24 cellular contexts compared by ENCODE assay signal in the genomic region with DNA sequence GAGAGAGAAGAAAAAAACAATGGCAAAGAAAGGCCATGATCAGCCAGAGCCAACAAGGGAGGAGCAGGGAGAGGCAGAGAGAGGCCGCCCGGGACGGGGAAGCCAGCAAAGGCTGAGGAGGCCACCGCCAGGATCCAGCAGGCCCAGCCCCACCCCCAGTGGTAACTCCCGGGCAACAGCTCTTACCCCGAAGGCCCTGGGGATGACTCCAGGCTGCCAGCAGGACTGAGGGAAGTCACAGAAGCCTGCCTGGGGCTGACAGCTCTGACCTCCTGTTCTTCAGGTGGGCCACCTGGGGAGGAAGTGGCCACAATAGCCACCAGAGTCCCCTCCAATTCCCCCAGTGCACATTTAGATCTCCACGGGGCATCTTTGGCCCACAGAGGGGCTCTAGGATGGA.
DNase-seq lines count a peak whose midpoint lies in the region; ATAC-seq and TF ChIP-seq lines count a peak whose summit lies in the region.
"Had no signal": no experiment of that assay in that cellular context is flagged by ENCODE, and none has a peak within 500 bp of the region (broad histone marks: within the 10 kb centered on the region; RNA-seq: fewer than 3 reads in every experiment).

No MANE protein-coding gene starts in this region.

- H3K4ac ChIP-seq in neuronal stem cell (ENCODE audit: low read length) = no peak overlapping the region

- no peak for TF ChIP-seq CTCF in uterus (IDR thresholded peaks at IDR 0.05)

- H3K4me3 Mint-ChIP-seq in T-helper 17 cell = peak overlapping the region; percentile 49
- H3K4me3 Mint-ChIP-seq in T-helper 2 cell treated with Interferon-gamma antibody and Interleukin-4, amounts not matched to agents 5 μg/mL and 100 μg/mL, for 36 hours = no peak overlapping the region
- H3K4me3 Mint-ChIP-seq: CD8-positive, alpha-beta T cell; HFFc6 had no signal

- H3K9me3 Mint-ChIP-seq in T-helper 2 cell treated with Interferon-gamma antibody and Interleukin-4, amounts not matched to agents 5 μg/mL and 100 μg/mL, for 36 hours = no peaks in the 10 kb centered on the region
- H3K9me3 Mint-ChIP-seq: CD8-positive, alpha-beta T cell; HFFc6 had no signal

- H3K27ac ChIP-seq in neuronal stem cell (replicated peaks; ENCODE audit: low read length) = no peak overlapping the region
- H3K27ac ChIP-seq in uterus = no peak overlapping the region
- H3K27ac ChIP-seq: A549, HL-60, PC-9, SJCRH30 had no signal

- peaks cover 61% of the 10 kb centered on the region for H3K27me3 Mint-ChIP-seq in T-helper 17 cell
- peaks cover 38% of the 10 kb centered on the region for H3K27me3 Mint-ChIP-seq in T-helper 2 cell treated with Interferon-gamma antibody and Interleukin-4, amounts not matched to agents 5 μg/mL and 100 μg/mL, for 36 hours (ENCODE audit: low read depth)

- intact Hi-C loops in uterus (cut with DNase I; ENCODE audit: low total_unique reads) = no loop called here

- peaks cover 10 to 73% (median 36%) of the 10 kb centered on the region in 3 experiments for H3K27me3 ChIP-seq in neuronal stem cell (ENCODE audit: control insufficient read depth in 3 of 3, insufficient read depth in 3 of 3, low read depth in 1 of 3, low read length in 3 of 3)
- peaks cover 0 to 4% of the 10 kb centered on the region in 2 donors for H3K27me3 ChIP-seq in uterus

- H4K8ac ChIP-seq in neuronal stem cell (ENCODE audit: low read depth, low read length) = no peak overlapping the region

- no peak overlapping the region for H3K4me2 ChIP-seq in neuronal stem cell (ENCODE audit: insufficient read depth, low read length, poor library complexity, severe bottlenecking)
- H3K4me2 ChIP-seq: A549, PC-9 had no signal

- H4K91ac ChIP-seq in neuronal stem cell (ENCODE audit: low read depth, low read length, poor library complexity) = no peak overlapping the region

- no peaks in the 10 kb centered on the region for H3K9me3 ChIP-seq in T-helper 17 cell (ENCODE audit: control insufficient read depth, low read length, poor library complexity, severe bottlenecking)
- no peaks in the 10 kb centered on the region for H3K9me3 ChIP-seq in neuronal stem cell (replicated peaks in 1 of 2; ENCODE audit: control insufficient read depth in 2 of 2, insufficient read depth in 1 of 2, low read depth in 1 of 2, low read length in 2 of 2)
- H3K9me3 ChIP-seq in uterus = no peaks in the 10 kb centered on the region
- H3K9me3 ChIP-seq: A549, Caco-2, SJCRH30 had no signal

- H2BK5ac ChIP-seq in neuronal stem cell (ENCODE audit: low read length) = peak overlapping the region; percentile 44

- no CpG with 5 or more reads among the region's 7 CpGs for WGBS in neuronal stem cell (ENCODE audit: extremely low coverage in 2 of 2, insufficient read length in 2 of 2, insufficient replicate concordance in 1 of 2), 2 donors

- DNase-seq in DMS 273 treated with DMSO at 0.1 percent for 48 hours (lab: John Stamatoyannopoulos, UW) = peak; percentile 7
- no peak for DNase-seq in T-helper 17 cell
- peak; percentile 44 for DNase-seq in iPS-NIHi11 (ENCODE audit: low spot score)
- DNase-seq in neuronal stem cell (ENCODE audit: low spot score) = no peak
- DNase-seq in T-helper 2 cell treated with Interferon-gamma antibody and Interleukin-4, amounts not matched to agents 5 μg/mL and 100 μg/mL, for 36 hours (ENCODE audit: low spot score) = no peak
- DNase-seq in medulla oblongata (ENCODE audit: extremely low spot score) = no peak
- no peak for DNase-seq in activated T-cell treated with anti-CD3 and anti-CD28 coated beads, Interleukin-2, amount 50 U/mL, for 48 hours
- DNase-seq in uterus = no peak
- DNase-seq: Caco-2; CD8-positive, alpha-beta T cell; DND-41; HFFc6; Karpas-422; NCI-H1092; NCI-H1930; NCI-H2107; NCI-H446 treated with DMSO at 0.1 percent for 48 hours; PC-9; SJCRH30 had no signal

- H3K23ac ChIP-seq in neuronal stem cell (ENCODE audit: low read depth, low read length, poor library complexity) = peak overlapping the region; percentile 77

- H2AFZ ChIP-seq in neuronal stem cell (ENCODE audit: low read length) = no peak overlapping the region
- H2AFZ ChIP-seq: PC-9 had no signal

- H3K79me1 ChIP-seq in neuronal stem cell (ENCODE audit: low read depth, low read length) = no peaks in the 10 kb centered on the region

- no peak overlapping the region for H2BK12ac ChIP-seq in neuronal stem cell (ENCODE audit: low read length)

- H3K14ac ChIP-seq in neuronal stem cell (ENCODE audit: low read length) = no peak overlapping the region

- ATAC-seq in T-helper 17 cell = no peak
- ATAC-seq: A549; CD8-positive, alpha-beta T cell; HepG2; Right ventricle myocardium inferior; SK-N-SH treated with all-trans-retinoic acid at 6 μM for 48 hours had no signal

- H2BK120ac ChIP-seq in neuronal stem cell (ENCODE audit: low read depth, low read length) = peak overlapping the region; percentile 21

- peak overlapping the region; percentile 62 for H3K18ac ChIP-seq in neuronal stem cell (ENCODE audit: low read length)

- H2BK15ac ChIP-seq in neuronal stem cell (ENCODE audit: low read length) = no peak overlapping the region

- TF ChIP-seq POLR2A in uterus (IDR thresholded peaks at IDR 0.05) = no peak

- H2AK5ac ChIP-seq in neuronal stem cell (ENCODE audit: low read depth, low read length) = peak overlapping the region; percentile 74

- H3K36me3 ChIP-seq in neuronal stem cell (replicated peaks in 1 of 2; ENCODE audit: control insufficient read depth in 2 of 2, insufficient read depth in 2 of 2, low read length in 2 of 2) (no peaks in the 10 kb centered on the region), uterus (no peaks in the 10 kb centered on the region)
- H3K36me3 ChIP-seq: SJCRH30 had no signal

- H3K27ac Mint-ChIP-seq in T-helper 17 cell = no peak overlapping the region
- H3K27ac Mint-ChIP-seq in T-helper 2 cell treated with Interferon-gamma antibody and Interleukin-4, amounts not matched to agents 5 μg/mL and 100 μg/mL, for 36 hours = no peak overlapping the region
- H3K27ac Mint-ChIP-seq: CD8-positive, alpha-beta T cell; HFFc6 had no signal

- H3K4me1 Mint-ChIP-seq in T-helper 17 cell = peaks cover 12% of the 10 kb centered on the region
- no peaks in the 10 kb centered on the region for H3K4me1 Mint-ChIP-seq in T-helper 2 cell treated with Interferon-gamma antibody and Interleukin-4, amounts not matched to agents 5 μg/mL and 100 μg/mL, for 36 hours (ENCODE audit: low read depth)

- peaks cover 3% of the 10 kb centered on the region for H3K36me3 Mint-ChIP-seq in T-helper 17 cell (ENCODE audit: low read depth)
- no peaks in the 10 kb centered on the region for H3K36me3 Mint-ChIP-seq in T-helper 2 cell treated with Interferon-gamma antibody and Interleukin-4, amounts not matched to agents 5 μg/mL and 100 μg/mL, for 36 hours (ENCODE audit: low read depth)
- H3K36me3 Mint-ChIP-seq: CD8-positive, alpha-beta T cell had no signal

- H3K9ac ChIP-seq in neuronal stem cell (ENCODE audit: low read depth, low read length, poor library complexity) = no peak overlapping the region

- H3K4me1 ChIP-seq in neuronal stem cell (ENCODE audit: control insufficient read depth in 2 of 2, insufficient read depth in 1 of 2, low read depth in 1 of 2, low read length in 2 of 2) (peaks cover 11 to 21% of the 10 kb centered on the region in 2 donors), uterus (peaks cover 0 to 19% of the 10 kb centered on the region in 2 donors)
- H3K4me1 ChIP-seq: SJCRH30 had no signal

- no peak overlapping the region for H3K4me3 ChIP-seq in neuronal stem cell (ENCODE audit: low read length in 2 of 2)
- H3K4me3 ChIP-seq in uterus = no peak overlapping the region
- H3K4me3 ChIP-seq: A549, PC-9, SJCRH30 had no signal

Comparison
In these comparisons a context has a peak if more than half of its experiments do, and no peak if none do; other contexts are left out.
1. DNase-seq: peak in DMS 273 treated with DMSO at 0.1 percent for 48 hours (single experiment) and iPS-NIHi11 (single experiment); none in T-helper 17 cell (0 of 3), neuronal stem cell (single experiment), T-helper 2 cell treated with Interferon-gamma antibody and Interleukin-4, amounts not matched to agents 5 μg/mL and 100 μg/mL, for 36 hours (single experiment), medulla oblongata (single experiment), activated T-cell treated with anti-CD3 and anti-CD28 coated beads, Interleukin-2, amount 50 U/mL, for 48 hours (0 of 2) and uterus (0 of 2).